In the genomic region with DNA sequence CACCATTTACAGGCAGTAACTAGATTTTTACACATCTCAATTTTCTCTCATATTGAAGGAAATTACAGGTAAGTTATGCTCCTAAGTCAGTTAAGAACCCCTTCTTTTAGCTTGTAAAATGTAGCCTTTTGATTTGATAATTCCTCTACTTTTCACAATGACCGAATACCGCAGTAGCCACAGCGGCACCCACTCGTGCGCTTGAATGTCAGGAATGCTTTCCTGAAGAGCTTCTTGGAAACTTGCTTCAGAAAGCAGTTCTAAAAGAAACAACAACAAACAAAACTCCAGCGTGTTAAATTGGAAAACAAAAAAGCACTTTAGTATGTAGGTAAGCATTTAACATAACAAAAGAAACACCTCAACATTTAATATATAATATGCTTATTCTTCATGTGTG, we compare ENCODE assay signal across 24 cellular contexts.
"Had no signal": no experiment of that assay in that cellular context is flagged by ENCODE, and none has a peak within 500 bp of the region (broad histone marks: within the 10 kb centered on the region; RNA-seq: fewer than 3 reads in every experiment).

No MANE protein-coding gene starts in this region.

- FAIRE-seq: bronchial epithelial cell, urothelium cell line had no signal

- H3K4me3 Mint-ChIP-seq: activated CD8-positive, alpha-beta T cell treated with anti-CD3 and anti-CD28 coated beads for 36 hours; activated T-cell treated with anti-CD3 and anti-CD28 coated beads, Interleukin-2, amount 50 U/mL, for 4 hours; activated T-helper 17 cell treated with anti-CD3 and anti-CD28 coated beads, Interleukin-2, amount 50 U/mL, for 72 hours; central memory CD8-positive, alpha-beta T cell; dendritic cell treated with granulocyte-macrophage colony-stimulating factor and Interleukin-4, amounts not matched to agents 40 ng/mL and 50 ng/mL, for 4 days; natural killer cell; T-helper 17 cell had no signal

- H3K36me3 Mint-ChIP-seq: natural killer cell had no signal

- H3K27ac Mint-ChIP-seq: activated CD8-positive, alpha-beta T cell treated with anti-CD3 and anti-CD28 coated beads for 36 hours; activated T-helper 17 cell treated with anti-CD3 and anti-CD28 coated beads, Interleukin-2, amount 50 U/mL, for 72 hours; dendritic cell treated with granulocyte-macrophage colony-stimulating factor and Interleukin-4, amounts not matched to agents 40 ng/mL and 50 ng/mL, for 4 days; natural killer cell; T-helper 17 cell had no signal

- H3K4me1 Mint-ChIP-seq: activated T-helper 17 cell treated with anti-CD3 and anti-CD28 coated beads, Interleukin-2, amount 50 U/mL, for 72 hours; natural killer cell had no signal

- H3K79me2 ChIP-seq: hepatocyte had no signal

- H3K4me3 ChIP-seq: hepatocyte, left lung, lower lobe of right lung had no signal

- H3K4me2 ChIP-seq: hepatocyte had no signal

- H3K27ac ChIP-seq: epithelial cell of prostate, hepatocyte, left lung, lower lobe of right lung, WERI-Rb-1 had no signal

- H3K4me1 ChIP-seq: left lung, lower lobe of right lung had no signal

- DNase-seq: activated CD4-positive, alpha-beta T cell treated with anti-CD3 and anti-CD28 coated beads, Interleukin-2, amount 50 U/mL, for 1 hour; activated CD4-positive, CD25-positive, alpha-beta regulatory T cell treated with anti-CD3 and anti-CD28 coated beads, Interleukin-2, amount 50 U/mL, for 72 hours; activated CD8-positive, alpha-beta T cell treated with anti-CD3 and anti-CD28 coated beads for 36 hours; activated gamma-delta T cell treated with Interleukin-2 at 50 U/mL for 16 hours; activated naive CD4-positive, alpha-beta T cell treated with anti-CD3 and anti-CD28 coated beads, Interleukin-2, amount 50 U/mL, for 16 hours; activated T-cell treated with anti-CD3 and anti-CD28 coated beads, Interleukin-2, amount 50 U/mL, for 4 hours; amygdala; kidney glomerular epithelial cell; left lung; lower lobe of right lung; mesenchymal stem cell; natural killer cell; right cardiac atrium; stimulated activated naive CD4-positive, alpha-beta T cell treated with Interleukin-2 at 50 U/mL for 16 hours; T-helper 17 cell; T1000; WERI-Rb-1 had no signal

- H3K9me3 Mint-ChIP-seq: activated CD8-positive, alpha-beta T cell treated with anti-CD3 and anti-CD28 coated beads for 36 hours; activated T-cell treated with anti-CD3 and anti-CD28 coated beads, Interleukin-2, amount 50 U/mL, for 4 hours; activated T-helper 17 cell treated with anti-CD3 and anti-CD28 coated beads, Interleukin-2, amount 50 U/mL, for 72 hours; central memory CD8-positive, alpha-beta T cell; dendritic cell treated with granulocyte-macrophage colony-stimulating factor and Interleukin-4, amounts not matched to agents 40 ng/mL and 50 ng/mL, for 4 days; natural killer cell had no signal

- H3K27me3 Mint-ChIP-seq: activated CD8-positive, alpha-beta T cell treated with anti-CD3 and anti-CD28 coated beads for 36 hours; activated T-helper 17 cell treated with anti-CD3 and anti-CD28 coated beads, Interleukin-2, amount 50 U/mL, for 72 hours; central memory CD8-positive, alpha-beta T cell; dendritic cell treated with granulocyte-macrophage colony-stimulating factor and Interleukin-4, amounts not matched to agents 40 ng/mL and 50 ng/mL, for 4 days; T-helper 17 cell had no signal

- H2AFZ ChIP-seq: hepatocyte had no signal

- H3K27me3 ChIP-seq: hepatocyte, left lung had no signal

- H3K9me3 ChIP-seq: left lung, lower lobe of right lung had no signal
